1 cellular context compared by ENCODE assay signal in the genomic region with DNA sequence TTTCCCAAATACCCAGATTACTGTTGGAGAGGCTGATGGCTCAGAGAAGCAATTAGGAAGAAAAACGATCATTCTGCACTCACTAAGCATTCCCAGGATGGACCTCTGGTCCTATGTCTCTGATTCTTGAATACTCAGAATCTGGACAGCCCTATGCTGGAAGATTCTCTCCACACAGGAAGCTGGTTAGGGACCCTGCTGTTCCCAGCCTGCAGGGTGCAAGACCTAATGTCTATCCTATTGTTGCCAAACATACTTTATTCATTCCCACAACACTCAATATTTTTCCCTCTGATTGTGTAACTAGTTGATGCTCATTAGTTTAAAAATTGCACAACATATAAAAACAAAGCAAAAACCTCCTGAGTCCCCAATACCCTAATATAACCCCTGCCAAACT.
TF ChIP-seq lines count a peak whose summit lies in the region.

No MANE protein-coding gene starts in this region.

TF ChIP-seq in H1, 55 proteins besides CTCF, POLR2A, EP300 and RAD21:
- TF ChIP-seq, protein P1, sequence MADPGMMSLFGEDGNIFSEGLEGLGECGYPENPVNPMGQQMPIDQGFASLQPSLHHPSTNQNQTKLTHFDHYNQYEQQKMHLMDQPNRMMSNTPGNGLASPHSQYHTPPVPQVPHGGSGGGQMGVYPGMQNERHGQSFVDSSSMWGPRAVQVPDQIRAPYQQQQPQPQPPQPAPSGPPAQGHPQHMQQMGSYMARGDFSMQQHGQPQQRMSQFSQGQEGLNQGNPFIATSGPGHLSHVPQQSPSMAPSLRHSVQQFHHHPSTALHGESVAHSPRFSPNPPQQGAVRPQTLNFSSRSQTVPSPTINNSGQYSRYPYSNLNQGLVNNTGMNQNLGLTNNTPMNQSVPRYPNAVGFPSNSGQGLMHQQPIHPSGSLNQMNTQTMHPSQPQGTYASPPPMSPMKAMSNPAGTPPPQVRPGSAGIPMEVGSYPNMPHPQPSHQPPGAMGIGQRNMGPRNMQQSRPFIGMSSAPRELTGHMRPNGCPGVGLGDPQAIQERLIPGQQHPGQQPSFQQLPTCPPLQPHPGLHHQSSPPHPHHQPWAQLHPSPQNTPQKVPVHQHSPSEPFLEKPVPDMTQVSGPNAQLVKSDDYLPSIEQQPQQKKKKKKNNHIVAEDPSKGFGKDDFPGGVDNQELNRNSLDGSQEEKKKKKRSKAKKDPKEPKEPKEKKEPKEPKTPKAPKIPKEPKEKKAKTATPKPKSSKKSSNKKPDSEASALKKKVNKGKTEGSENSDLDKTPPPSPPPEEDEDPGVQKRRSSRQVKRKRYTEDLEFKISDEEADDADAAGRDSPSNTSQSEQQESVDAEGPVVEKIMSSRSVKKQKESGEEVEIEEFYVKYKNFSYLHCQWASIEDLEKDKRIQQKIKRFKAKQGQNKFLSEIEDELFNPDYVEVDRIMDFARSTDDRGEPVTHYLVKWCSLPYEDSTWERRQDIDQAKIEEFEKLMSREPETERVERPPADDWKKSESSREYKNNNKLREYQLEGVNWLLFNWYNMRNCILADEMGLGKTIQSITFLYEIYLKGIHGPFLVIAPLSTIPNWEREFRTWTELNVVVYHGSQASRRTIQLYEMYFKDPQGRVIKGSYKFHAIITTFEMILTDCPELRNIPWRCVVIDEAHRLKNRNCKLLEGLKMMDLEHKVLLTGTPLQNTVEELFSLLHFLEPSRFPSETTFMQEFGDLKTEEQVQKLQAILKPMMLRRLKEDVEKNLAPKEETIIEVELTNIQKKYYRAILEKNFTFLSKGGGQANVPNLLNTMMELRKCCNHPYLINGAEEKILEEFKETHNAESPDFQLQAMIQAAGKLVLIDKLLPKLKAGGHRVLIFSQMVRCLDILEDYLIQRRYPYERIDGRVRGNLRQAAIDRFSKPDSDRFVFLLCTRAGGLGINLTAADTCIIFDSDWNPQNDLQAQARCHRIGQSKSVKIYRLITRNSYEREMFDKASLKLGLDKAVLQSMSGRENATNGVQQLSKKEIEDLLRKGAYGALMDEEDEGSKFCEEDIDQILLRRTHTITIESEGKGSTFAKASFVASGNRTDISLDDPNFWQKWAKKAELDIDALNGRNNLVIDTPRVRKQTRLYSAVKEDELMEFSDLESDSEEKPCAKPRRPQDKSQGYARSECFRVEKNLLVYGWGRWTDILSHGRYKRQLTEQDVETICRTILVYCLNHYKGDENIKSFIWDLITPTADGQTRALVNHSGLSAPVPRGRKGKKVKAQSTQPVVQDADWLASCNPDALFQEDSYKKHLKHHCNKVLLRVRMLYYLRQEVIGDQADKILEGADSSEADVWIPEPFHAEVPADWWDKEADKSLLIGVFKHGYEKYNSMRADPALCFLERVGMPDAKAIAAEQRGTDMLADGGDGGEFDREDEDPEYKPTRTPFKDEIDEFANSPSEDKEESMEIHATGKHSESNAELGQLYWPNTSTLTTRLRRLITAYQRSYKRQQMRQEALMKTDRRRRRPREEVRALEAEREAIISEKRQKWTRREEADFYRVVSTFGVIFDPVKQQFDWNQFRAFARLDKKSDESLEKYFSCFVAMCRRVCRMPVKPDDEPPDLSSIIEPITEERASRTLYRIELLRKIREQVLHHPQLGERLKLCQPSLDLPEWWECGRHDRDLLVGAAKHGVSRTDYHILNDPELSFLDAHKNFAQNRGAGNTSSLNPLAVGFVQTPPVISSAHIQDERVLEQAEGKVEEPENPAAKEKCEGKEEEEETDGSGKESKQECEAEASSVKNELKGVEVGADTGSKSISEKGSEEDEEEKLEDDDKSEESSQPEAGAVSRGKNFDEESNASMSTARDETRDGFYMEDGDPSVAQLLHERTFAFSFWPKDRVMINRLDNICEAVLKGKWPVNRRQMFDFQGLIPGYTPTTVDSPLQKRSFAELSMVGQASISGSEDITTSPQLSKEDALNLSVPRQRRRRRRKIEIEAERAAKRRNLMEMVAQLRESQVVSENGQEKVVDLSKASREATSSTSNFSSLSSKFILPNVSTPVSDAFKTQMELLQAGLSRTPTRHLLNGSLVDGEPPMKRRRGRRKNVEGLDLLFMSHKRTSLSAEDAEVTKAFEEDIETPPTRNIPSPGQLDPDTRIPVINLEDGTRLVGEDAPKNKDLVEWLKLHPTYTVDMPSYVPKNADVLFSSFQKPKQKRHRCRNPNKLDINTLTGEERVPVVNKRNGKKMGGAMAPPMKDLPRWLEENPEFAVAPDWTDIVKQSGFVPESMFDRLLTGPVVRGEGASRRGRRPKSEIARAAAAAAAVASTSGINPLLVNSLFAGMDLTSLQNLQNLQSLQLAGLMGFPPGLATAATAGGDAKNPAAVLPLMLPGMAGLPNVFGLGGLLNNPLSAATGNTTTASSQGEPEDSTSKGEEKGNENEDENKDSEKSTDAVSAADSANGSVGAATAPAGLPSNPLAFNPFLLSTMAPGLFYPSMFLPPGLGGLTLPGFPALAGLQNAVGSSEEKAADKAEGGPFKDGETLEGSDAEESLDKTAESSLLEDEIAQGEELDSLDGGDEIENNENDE (IDR thresholded peaks at IDR 0.05; ENCODE audit: insufficient replicate concordance, low read length), result no peak
- no peak for TF ChIP-seq KDM4A (IDR thresholded peaks at IDR 0.05; ENCODE audit: low read depth, low read length, severe bottlenecking)
- TF ChIP-seq GTF2F1 (IDR thresholded peaks at IDR 0.05; ENCODE audit: borderline replicate concordance, low read depth, low read length), result no peak
- no peak for TF ChIP-seq CEBPB (IDR thresholded peaks at IDR 0.05; ENCODE audit: low read depth, low read length)
- TF ChIP-seq, protein P2, sequence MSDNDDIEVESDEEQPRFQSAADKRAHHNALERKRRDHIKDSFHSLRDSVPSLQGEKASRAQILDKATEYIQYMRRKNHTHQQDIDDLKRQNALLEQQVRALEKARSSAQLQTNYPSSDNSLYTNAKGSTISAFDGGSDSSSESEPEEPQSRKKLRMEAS (IDR thresholded peaks at IDR 0.05), result no peak
- no peak for TF ChIP-seq JUND (IDR thresholded peaks at IDR 0.05; ENCODE audit: low read length)
- TF ChIP-seq RXRA (IDR thresholded peaks at IDR 0.05; ENCODE audit: insufficient read depth, low read depth, low read length), result no peak
- TF ChIP-seq, protein P3, sequence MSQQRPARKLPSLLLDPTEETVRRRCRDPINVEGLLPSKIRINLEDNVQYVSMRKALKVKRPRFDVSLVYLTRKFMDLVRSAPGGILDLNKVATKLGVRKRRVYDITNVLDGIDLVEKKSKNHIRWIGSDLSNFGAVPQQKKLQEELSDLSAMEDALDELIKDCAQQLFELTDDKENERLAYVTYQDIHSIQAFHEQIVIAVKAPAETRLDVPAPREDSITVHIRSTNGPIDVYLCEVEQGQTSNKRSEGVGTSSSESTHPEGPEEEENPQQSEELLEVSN (IDR thresholded peaks at IDR 0.05), result no peak
- TF ChIP-seq RFX5 (IDR thresholded peaks at IDR 0.05; ENCODE audit: borderline replicate concordance, low read depth, low read length), result no peak
- no peak for TF ChIP-seq BCL11A (IDR thresholded peaks at IDR 0.05; ENCODE audit: low read depth in 2 of 2, low read length in 2 of 2)
- no peak for TF ChIP-seq GABPA (IDR thresholded peaks at IDR 0.05; ENCODE audit: borderline replicate concordance, insufficient read depth, low read length)
- no peak for TF ChIP-seq HDAC6 (IDR thresholded peaks at IDR 0.05; ENCODE audit: low read depth, low read length)
- no peak for TF ChIP-seq SIX5 (IDR thresholded peaks at IDR 0.05; ENCODE audit: low read depth, low read length)
- TF ChIP-seq PHF8 (conservative IDR thresholded peaks at IDR 0.05; ENCODE audit: low read depth, low read length), result no peak
- TF ChIP-seq ASH2L (IDR thresholded peaks at IDR 0.05; ENCODE audit: low read length), result no peak
- TF ChIP-seq MAFK (IDR thresholded peaks at IDR 0.05; ENCODE audit: low read depth, low read length), result no peak
- no peak for TF ChIP-seq SUZ12 (IDR thresholded peaks at IDR 0.05; ENCODE audit: low read length)
- no peak for TF ChIP-seq CBX5 (IDR thresholded peaks at IDR 0.05; ENCODE audit: low read depth, low read length)
- TF ChIP-seq, protein P4, sequence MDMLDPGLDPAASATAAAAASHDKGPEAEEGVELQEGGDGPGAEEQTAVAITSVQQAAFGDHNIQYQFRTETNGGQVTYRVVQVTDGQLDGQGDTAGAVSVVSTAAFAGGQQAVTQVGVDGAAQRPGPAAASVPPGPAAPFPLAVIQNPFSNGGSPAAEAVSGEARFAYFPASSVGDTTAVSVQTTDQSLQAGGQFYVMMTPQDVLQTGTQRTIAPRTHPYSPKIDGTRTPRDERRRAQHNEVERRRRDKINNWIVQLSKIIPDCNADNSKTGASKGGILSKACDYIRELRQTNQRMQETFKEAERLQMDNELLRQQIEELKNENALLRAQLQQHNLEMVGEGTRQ (IDR thresholded peaks at IDR 0.05; ENCODE audit: low read length), result no peak
